ENCODE assay signal across 8 cellular contexts in the genomic region with DNA sequence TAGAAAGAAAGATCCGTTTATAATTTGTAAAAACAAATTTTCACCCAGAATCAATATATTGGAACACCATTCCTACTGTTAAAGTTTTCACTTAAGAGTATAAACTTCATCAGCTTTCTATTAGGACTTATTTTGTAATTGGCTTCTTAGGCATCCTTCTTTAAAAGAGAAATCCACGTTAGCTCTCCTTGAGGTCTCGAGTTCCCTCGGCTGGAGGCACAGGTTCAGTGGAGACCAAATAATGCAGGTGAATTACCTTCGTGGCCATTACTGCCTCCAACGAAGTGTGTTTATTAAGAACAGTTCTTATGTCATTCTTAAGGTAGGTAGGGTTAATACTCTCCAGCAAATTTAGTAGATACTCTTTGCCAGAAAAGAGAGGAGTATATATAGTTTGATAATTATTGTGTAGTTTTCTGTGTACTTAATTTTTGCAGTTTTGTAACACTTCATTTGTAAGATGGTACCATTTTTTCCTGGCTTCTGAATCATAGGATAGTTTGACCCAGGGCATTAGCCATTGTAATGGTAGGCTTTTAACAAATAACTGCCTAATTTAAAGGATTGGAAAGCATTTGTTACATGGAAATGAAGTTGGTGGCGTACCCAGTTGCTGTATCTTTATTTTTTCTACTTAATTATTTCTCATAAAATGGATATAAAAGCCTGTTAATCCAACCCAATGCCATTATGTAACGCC. TPM values are rescaled to one million over a fixed set of nuclear protein-coding genes. Genes with fewer than 3 reads are reported as not detected.
DNase-seq lines count a peak whose midpoint lies in the region; ATAC-seq lines count a peak whose summit lies in the region.

No MANE protein-coding gene starts in this region.

- peaks cover 58% of the 10 kb centered on the region for H3K4me1 ChIP-seq in CD4-positive, alpha-beta memory T cell (ENCODE audit: insufficient read depth, low read length)
- H3K4me1 ChIP-seq in effector memory CD4-positive, alpha-beta T cell (ENCODE audit: control insufficient read depth, insufficient read depth, low read length, poor library complexity, severe bottlenecking), result peaks cover 46% of the 10 kb centered on the region
- H3K4me1 ChIP-seq in neuron (ENCODE audit: insufficient read depth, low read length), result peaks cover 31% of the 10 kb centered on the region

- H3K9me3 Mint-ChIP-seq in CD4-positive, alpha-beta memory T cell, result peaks cover 0 to 13% (median 0%) of the 10 kb centered on the region in 8 donors

- H2AFZ ChIP-seq in neuron (ENCODE audit: low read depth, low read length), result no peak overlapping the region

- H3K27ac ChIP-seq in CD4-positive, alpha-beta memory T cell (ENCODE audit: low read depth, low read length), result peak overlapping the region; percentile 87
- peak overlapping the region; percentile 78 for H3K27ac ChIP-seq in effector memory CD4-positive, alpha-beta T cell (ENCODE audit: insufficient read depth, low read length, poor library complexity, severe bottlenecking)

- peak overlapping the region; percentile 95 to 99 (median 98) for H3K4me3 Mint-ChIP-seq in CD4-positive, alpha-beta memory T cell

- H3K4me3 ChIP-seq in CD4-positive, alpha-beta memory T cell (ENCODE audit: low read length in 2 of 2), result peak overlapping the region; percentile 71 to 88
- H3K4me3 ChIP-seq in effector memory CD4-positive, alpha-beta T cell (ENCODE audit: insufficient read depth, low read depth, low read length, poor library complexity, severe bottlenecking), result peak overlapping the region; percentile 89
- H3K4me3 ChIP-seq in neuron (ENCODE audit: low read length), result peak overlapping the region; percentile 100

- no peaks in the 10 kb centered on the region for H3K9me3 ChIP-seq in CD4-positive, alpha-beta memory T cell (ENCODE audit: control insufficient read depth in 1 of 2, low read length in 2 of 2)
- H3K9me3 ChIP-seq in effector memory CD4-positive, alpha-beta T cell (ENCODE audit: control insufficient read depth, low read length), result no peaks in the 10 kb centered on the region
- H3K9me3 ChIP-seq in neuron (ENCODE audit: low read length), result peaks cover 4% of the 10 kb centered on the region

- DNase-seq in CD4-positive, alpha-beta memory T cell, result no peak
- DNase-seq in NCI-H345 (lab: John Stamatoyannopoulos, UW) (peak; percentile 10), middle frontal gyrus (ENCODE audit: extremely low spot score, low spot score) (no peak)
- no peak for DNase-seq in effector memory CD4-positive, alpha-beta T cell
- DNase-seq in stimulated activated CD4-positive, alpha-beta T cell treated with anti-CD3 and anti-CD28 coated beads, Interleukin-4, amount 100 ng/mL, for 24 hours, result no peak

- H3K27me3 Mint-ChIP-seq in CD4-positive, alpha-beta memory T cell, result peaks cover 0 to 5% of the 10 kb centered on the region in 2 donors

- peaks cover 31 to 64% (median 48%) of the 10 kb centered on the region in 4 donors for H3K4me1 Mint-ChIP-seq in CD4-positive, alpha-beta memory T cell

- POLR2A ChIA-PET in CD4-positive, alpha-beta memory T cell (lab: Charles Lee; ENCODE audit: partially characterized antibody), result interaction anchor here (0.7 to 18.5 kb wide), 7 partner anchors 9 to 1708 kb away, joined by 3 to 1009 read pairs (median 5); a partner anchor contains a TSS

- no peaks in the 10 kb centered on the region for H3K27me3 ChIP-seq in CD4-positive, alpha-beta memory T cell (ENCODE audit: insufficient read depth, low read length)
- H3K27me3 ChIP-seq in effector memory CD4-positive, alpha-beta T cell (replicated peaks; ENCODE audit: control insufficient read depth, insufficient read depth, low read length, poor library complexity, severe bottlenecking), result no peaks in the 10 kb centered on the region
- H3K27me3 ChIP-seq in neuron (ENCODE audit: insufficient read depth, low read length), result no peaks in the 10 kb centered on the region

- intact Hi-C loops in CD4-positive, alpha-beta memory T cell (cut with micrococcal nuclease), result loop anchor here (1.0 to 5.0 kb wide), 7 partner anchors 30 to 1018 kb away; a partner anchor contains a TSS

- CTCF ChIA-PET in CD4-positive, alpha-beta memory T cell (lab: Charles Lee; ENCODE audit: partially characterized antibody), result interaction anchor here (0.7 to 9.3 kb wide), 16 partner anchors 9 to 359 kb away, joined by 3 to 119 read pairs (median 4); no protein-coding TSS in a partner anchor

- peaks cover 52 to 62% of the 10 kb centered on the region in 2 donors for H3K36me3 Mint-ChIP-seq in CD4-positive, alpha-beta memory T cell

- H3K27ac Mint-ChIP-seq in CD4-positive, alpha-beta memory T cell, result peak overlapping the region; percentile 98 to 99 (median 99)

- H3K36me3 ChIP-seq in CD4-positive, alpha-beta memory T cell (ENCODE audit: insufficient read depth, low read length), result peaks cover 42% of the 10 kb centered on the region
- peaks cover 42% of the 10 kb centered on the region for H3K36me3 ChIP-seq in effector memory CD4-positive, alpha-beta T cell (ENCODE audit: control insufficient read depth, insufficient read depth, low read length)
- H3K36me3 ChIP-seq in neuron (ENCODE audit: insufficient read depth, low read length), result peaks cover 40% of the 10 kb centered on the region

- ATAC-seq in HG03135 (IDR thresholded peaks at IDR 0.05; ENCODE audit: unreplicated experiment), result no peak
- no peak for ATAC-seq in HG02938 (IDR thresholded peaks at IDR 0.05; ENCODE audit: unreplicated experiment)

RNA-seq across cellular contexts. Expression of a gene that starts 2.2 kb away (rescaled TPM):
- total RNA-seq in CD4-positive, alpha-beta memory T cell, result 100 to 1,000 TPM; 693 to 698 TPM
- polyA plus RNA-seq in CD4-positive, alpha-beta memory T cell, result 1,000 to 10,000 TPM; 2,724 to 3,289 TPM
